ENCODE assay signal across 22 cellular contexts in the genomic region with DNA sequence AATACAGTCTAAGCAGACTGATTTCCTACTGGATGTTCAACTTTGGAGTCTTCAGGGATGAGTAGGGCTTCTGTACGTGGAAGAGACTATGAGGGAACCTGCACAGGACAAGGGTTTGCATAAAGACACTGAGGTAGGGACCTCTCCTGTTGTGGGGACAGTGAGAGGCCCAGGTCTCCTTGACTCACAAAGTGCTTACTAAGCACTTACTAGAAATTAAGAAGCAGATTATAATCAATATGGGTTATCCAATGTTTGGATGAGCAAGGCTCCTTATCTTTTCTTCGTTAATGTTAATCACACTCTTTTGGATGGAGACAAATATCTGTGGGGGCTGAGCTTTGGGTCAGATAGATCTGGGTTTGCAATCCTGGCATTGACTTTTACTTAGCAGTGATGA. TPM values are rescaled to one million over a fixed set of nuclear protein-coding genes. Genes with fewer than 3 reads are reported as not detected.
DNase-seq lines count a peak whose midpoint lies in the region; ATAC-seq, FAIRE-seq and TF ChIP-seq lines count a peak whose summit lies in the region.
"Had no signal": no experiment of that assay in that cellular context is flagged by ENCODE, and none has a peak within 500 bp of the region (broad histone marks: within the 10 kb centered on the region; RNA-seq: fewer than 3 reads in every experiment).

No MANE protein-coding gene starts in this region.

- H3K9me3 ChIP-seq in left ventricle myocardium inferior (replicated peaks) = no peaks in the 10 kb centered on the region
- H3K9me3 ChIP-seq in T-helper 17 cell (ENCODE audit: control insufficient read depth, low read length, poor library complexity, severe bottlenecking) = no peaks in the 10 kb centered on the region
- H3K9me3 ChIP-seq in naive thymus-derived CD4-positive, alpha-beta T cell (ENCODE audit: control insufficient read depth in 2 of 3, low read length in 3 of 3) = no peaks in the 10 kb centered on the region
- no peaks in the 10 kb centered on the region for H3K9me3 ChIP-seq in stomach
- H3K9me3 ChIP-seq: BLaER1 treated with 17β-estradiol and CSF1 and Interleukin-3, amounts not matched to agents 10 nM and 100 nM had no signal

- WGBS in stomach, 5 donors = 68 to 87% (median 74%) methylated on average over 2 of the region's 2 CpGs

- peak overlapping the region; percentile 93 for H3K27ac Mint-ChIP-seq in T-helper 17 cell
- H3K27ac Mint-ChIP-seq in naive thymus-derived CD4-positive, alpha-beta T cell = peak overlapping the region in 7 of 9 donors; percentile 15 to 98 (median 87)
- H3K27ac Mint-ChIP-seq: H9 had no signal

- no peak overlapping the region for H3K4me3 ChIP-seq in left ventricle myocardium inferior
- no peak overlapping the region for H3K4me3 ChIP-seq in naive thymus-derived CD4-positive, alpha-beta T cell (ENCODE audit: low read length)
- H3K4me3 ChIP-seq in stomach = no peak overlapping the region
- H3K4me3 ChIP-seq: BLaER1 treated with 17β-estradiol and CSF1 and Interleukin-3, amounts not matched to agents 10 nM and 100 nM had no signal

- no peak for TF ChIP-seq POLR2A in stomach (IDR thresholded peaks at IDR 0.05)

- intact Hi-C loops in left ventricle myocardium inferior (cut with micrococcal nuclease) = no loop called here
- intact Hi-C loops in Right ventricle myocardium superior (cut with DNase I) = no loop called here
- intact Hi-C loops in naive thymus-derived CD4-positive, alpha-beta T cell (cut with micrococcal nuclease) = no loop called here
- intact Hi-C loops in stomach (cut with DNase I; ENCODE audit: low total_unique reads) = no loop called here

- H3K4me3 Mint-ChIP-seq in T-helper 17 cell = no peak overlapping the region
- H3K4me3 Mint-ChIP-seq in naive thymus-derived CD4-positive, alpha-beta T cell = no peak overlapping the region
- H3K4me3 Mint-ChIP-seq: H9 had no signal

- H3K36me3 ChIP-seq in left ventricle myocardium inferior (no peaks in the 10 kb centered on the region), stomach (no peaks in the 10 kb centered on the region)
- no peaks in the 10 kb centered on the region for H3K36me3 ChIP-seq in naive thymus-derived CD4-positive, alpha-beta T cell (ENCODE audit: control insufficient read depth in 2 of 3, insufficient read depth in 3 of 3, low read length in 3 of 3)
- H3K36me3 ChIP-seq: BLaER1 treated with 17β-estradiol and CSF1 and Interleukin-3, amounts not matched to agents 10 nM and 100 nM had no signal

- no peaks in the 10 kb centered on the region for H3K27me3 ChIP-seq in left ventricle myocardium inferior (ENCODE audit: low read depth)
- H3K27me3 ChIP-seq in naive thymus-derived CD4-positive, alpha-beta T cell (ENCODE audit: control insufficient read depth in 2 of 2, insufficient read depth in 2 of 2, low read length in 2 of 2) = no peaks in the 10 kb centered on the region
- no peaks in the 10 kb centered on the region for H3K27me3 ChIP-seq in stomach
- H3K27me3 ChIP-seq: BLaER1 treated with 17β-estradiol and CSF1 and Interleukin-3, amounts not matched to agents 10 nM and 100 nM had no signal

- H3K4me1 ChIP-seq in left ventricle myocardium inferior (peaks cover 30% of the 10 kb centered on the region), stomach (peaks cover 0 to 18% (median 4%) of the 10 kb centered on the region in 4 donors)
- H3K4me1 ChIP-seq in naive thymus-derived CD4-positive, alpha-beta T cell (ENCODE audit: control insufficient read depth in 2 of 2, insufficient read depth in 2 of 2, low read length in 2 of 2) = peaks cover 24 to 30% of the 10 kb centered on the region in 2 donors

- H3K36me3 Mint-ChIP-seq in T-helper 17 cell (ENCODE audit: low read depth) = peaks cover 3% of the 10 kb centered on the region
- peaks cover 0 to 84% (median 0%) of the 10 kb centered on the region in 5 donors for H3K36me3 Mint-ChIP-seq in naive thymus-derived CD4-positive, alpha-beta T cell

- no peaks in the 10 kb centered on the region for H3K27me3 Mint-ChIP-seq in T-helper 17 cell
- H3K27me3 Mint-ChIP-seq in naive thymus-derived CD4-positive, alpha-beta T cell = peaks cover 0 to 4% (median 0%) of the 10 kb centered on the region in 5 donors

- peaks cover 34% of the 10 kb centered on the region for H3K4me1 Mint-ChIP-seq in T-helper 17 cell
- peaks cover 32 to 54% (median 44%) of the 10 kb centered on the region in 7 donors for H3K4me1 Mint-ChIP-seq in naive thymus-derived CD4-positive, alpha-beta T cell

- H3K27ac ChIP-seq in left ventricle myocardium inferior (replicated peaks) (peak overlapping the region; percentile 78), stomach (no peak overlapping the region)
- H3K27ac ChIP-seq in naive thymus-derived CD4-positive, alpha-beta T cell (ENCODE audit: low read depth, low read length) = no peak overlapping the region

- POLR2A ChIA-PET in naive thymus-derived CD4-positive, alpha-beta T cell (lab: Charles Lee) = interaction anchor here (1.0 to 8.8 kb wide), 3 partner anchors 21 to 29 kb away, joined by 3 to 68 read pairs (median 4); no protein-coding TSS in a partner anchor

- TF ChIP-seq CTCF in left ventricle myocardium inferior (IDR thresholded peaks at IDR 0.05; ENCODE audit: borderline replicate concordance) (no peak), stomach (IDR thresholded peaks at IDR 0.05) (no peak)

- ATAC-seq in Right ventricle myocardium superior (ENCODE audit: poor library complexity) (no peak), T-helper 17 cell (no peak)
- ATAC-seq in naive thymus-derived CD4-positive, alpha-beta T cell = no peak
- ATAC-seq: PC-3, SK-N-SH treated with all-trans-retinoic acid at 6 μM for 48 hours had no signal

- peaks cover 0 to 9% (median 0%) of the 10 kb centered on the region in 11 donors for H3K9me3 Mint-ChIP-seq in naive thymus-derived CD4-positive, alpha-beta T cell
- H3K9me3 Mint-ChIP-seq: H9 had no signal

- no peak for DNase-seq in left ventricle myocardium inferior
- no peak for DNase-seq in Right ventricle myocardium superior
- DNase-seq in T-helper 17 cell = no peak
- no peak for DNase-seq in naive thymus-derived CD4-positive, alpha-beta T cell
- DNase-seq in urothelium cell line (ENCODE audit: low spot score) = no peak
- DNase-seq in stomach = no peak
- DNase-seq in NCI-H1105 (lab: John Stamatoyannopoulos, UW) = no peak
- DNase-seq: COR-L47, DMS 273 treated with DMSO at 0.1 percent for 48 hours, GDM1, H9, NCI-H187, NCI-H2107, NCI-H2227 treated with DMSO at 0.1 percent for 48 hours, NCI-H510A treated with DMSO at 0.1 percent for 48 hours, NCI-H774, PC-3, RPMI8226, SIG-M5 had no signal

- CTCF ChIA-PET in naive thymus-derived CD4-positive, alpha-beta T cell (lab: Charles Lee) = no interaction called here

- no peak for FAIRE-seq in urothelium cell line (lab: Jason Lieb, UNC)
- FAIRE-seq: HTR-8/SVneo had no signal

- no peak for TF ChIP-seq EP300 in stomach (IDR thresholded peaks at IDR 0.05)

RNA-seq across cellular contexts. Expression of a gene that starts 45.8 kb away (rescaled TPM):
- total RNA-seq in left ventricle myocardium inferior (2.0 TPM), Right ventricle myocardium superior (2.4 TPM), T-helper 17 cell (1 to 10 TPM in 1 of 2 donors, under 1 TPM in 1; 0.50 to 1.1 TPM), stomach (1 to 10 TPM in 3 of 5 donors, under 1 TPM in 1, not detected in 1; 0.18 to 2.3 (median 1.4) TPM)
- 1 to 10 TPM in 1 of 5 experiments, under 1 TPM in 4; 0.16 to 7.4 (median 0.32) TPM for total RNA-seq in naive thymus-derived CD4-positive, alpha-beta T cell
- polyA plus RNA-seq in naive thymus-derived CD4-positive, alpha-beta T cell = not detected
- under 1 TPM in 2 of 3 donors, not detected in 1; 0.25 to 0.30 TPM for polyA plus RNA-seq in stomach
- total RNA-seq: H9 had no signal
